Comparison of ENCODE assay signal across 1 cellular context in the genomic region with DNA sequence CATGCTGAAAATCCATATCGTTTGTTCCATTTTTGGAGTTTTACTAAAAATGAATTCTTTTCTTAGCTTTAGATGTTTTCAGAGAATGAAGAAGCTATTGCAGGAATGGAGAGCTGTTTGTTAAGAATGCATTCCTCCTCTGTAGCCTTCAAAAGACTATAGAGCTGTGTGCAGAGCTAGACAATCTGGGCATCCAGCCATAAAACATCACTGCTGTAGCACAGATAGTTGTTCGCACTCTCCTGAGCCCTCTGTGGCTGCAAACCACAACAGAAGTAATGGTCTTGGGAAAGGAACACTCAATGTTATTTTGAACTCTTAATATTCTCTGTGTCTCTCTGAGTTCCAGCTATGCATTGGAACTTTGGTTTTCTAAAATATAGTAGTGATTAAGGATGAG.
TF ChIP-seq lines count a peak whose summit lies in the region.

No MANE protein-coding gene starts in this region.

TF ChIP-seq in K562, 482 proteins besides CTCF, POLR2A, EP300 and RAD21 (continued from another document and continues in another):
- TF ChIP-seq RERE (CRISPR knock-in tag; IDR thresholded peaks at IDR 0.05; ENCODE audit: borderline replicate concordance): no peak
- TF ChIP-seq HDAC3 (IDR thresholded peaks at IDR 0.05; ENCODE audit: borderline replicate concordance, partially characterized antibody): no peak
- TF ChIP-seq KLF16 (IDR thresholded peaks at IDR 0.05): no peak
- no peak for TF ChIP-seq SLC30A9 (CRISPR knock-in tag; IDR thresholded peaks at IDR 0.05)
- peak; percentile 58; the same call in 1 of the 2 replicates for TF ChIP-seq DPF2 (IDR thresholded peaks at IDR 0.05)
- no peak for TF ChIP-seq ZNF274 (IDR thresholded peaks at IDR 0.05; ENCODE audit: borderline replicate concordance, low read depth, low read length)
- peak; percentile 29; the same call in 1 of the 2 replicates for TF ChIP-seq SMARCA4 (IDR thresholded peaks at IDR 0.05)
- TF ChIP-seq, protein P1, sequence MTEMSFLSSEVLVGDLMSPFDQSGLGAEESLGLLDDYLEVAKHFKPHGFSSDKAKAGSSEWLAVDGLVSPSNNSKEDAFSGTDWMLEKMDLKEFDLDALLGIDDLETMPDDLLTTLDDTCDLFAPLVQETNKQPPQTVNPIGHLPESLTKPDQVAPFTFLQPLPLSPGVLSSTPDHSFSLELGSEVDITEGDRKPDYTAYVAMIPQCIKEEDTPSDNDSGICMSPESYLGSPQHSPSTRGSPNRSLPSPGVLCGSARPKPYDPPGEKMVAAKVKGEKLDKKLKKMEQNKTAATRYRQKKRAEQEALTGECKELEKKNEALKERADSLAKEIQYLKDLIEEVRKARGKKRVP (CRISPR knock-in tag; IDR thresholded peaks at IDR 0.05): no peak
- TF ChIP-seq MLLT1 (IDR thresholded peaks at IDR 0.05): 0 out of 4 replicates have a peak, but pooled peaks of 1 of the 2 experiments have one; percentile 44
- TF ChIP-seq POLR2AphosphoS2 (IDR thresholded peaks at IDR 0.05; ENCODE audit: low read length): no peak
- TF ChIP-seq TAF7 (tag; IDR thresholded peaks at IDR 0.05): no peak
- no peak for TF ChIP-seq SUPT5H (IDR thresholded peaks at IDR 0.05)
- TF ChIP-seq, protein P2, sequence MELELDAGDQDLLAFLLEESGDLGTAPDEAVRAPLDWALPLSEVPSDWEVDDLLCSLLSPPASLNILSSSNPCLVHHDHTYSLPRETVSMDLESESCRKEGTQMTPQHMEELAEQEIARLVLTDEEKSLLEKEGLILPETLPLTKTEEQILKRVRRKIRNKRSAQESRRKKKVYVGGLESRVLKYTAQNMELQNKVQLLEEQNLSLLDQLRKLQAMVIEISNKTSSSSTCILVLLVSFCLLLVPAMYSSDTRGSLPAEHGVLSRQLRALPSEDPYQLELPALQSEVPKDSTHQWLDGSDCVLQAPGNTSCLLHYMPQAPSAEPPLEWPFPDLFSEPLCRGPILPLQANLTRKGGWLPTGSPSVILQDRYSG (tag; conservative IDR thresholded peaks at IDR 0.05; ENCODE audit: low read depth): no peak
- TF ChIP-seq U2AF2 (optimal IDR thresholded peaks at IDR 0.05; ENCODE audit: low read depth, low read length): no peak
- TF ChIP-seq SAP30 (IDR thresholded peaks at IDR 0.05; ENCODE audit: borderline replicate concordance, insufficient read depth, low read depth, low read length, poor library complexity, severe bottlenecking): no peak
- 0 out of 2 replicates have a peak, but pooled peaks have one; percentile 14 for TF ChIP-seq ATF7 (IDR thresholded peaks at IDR 0.05)
- TF ChIP-seq, protein P3, sequence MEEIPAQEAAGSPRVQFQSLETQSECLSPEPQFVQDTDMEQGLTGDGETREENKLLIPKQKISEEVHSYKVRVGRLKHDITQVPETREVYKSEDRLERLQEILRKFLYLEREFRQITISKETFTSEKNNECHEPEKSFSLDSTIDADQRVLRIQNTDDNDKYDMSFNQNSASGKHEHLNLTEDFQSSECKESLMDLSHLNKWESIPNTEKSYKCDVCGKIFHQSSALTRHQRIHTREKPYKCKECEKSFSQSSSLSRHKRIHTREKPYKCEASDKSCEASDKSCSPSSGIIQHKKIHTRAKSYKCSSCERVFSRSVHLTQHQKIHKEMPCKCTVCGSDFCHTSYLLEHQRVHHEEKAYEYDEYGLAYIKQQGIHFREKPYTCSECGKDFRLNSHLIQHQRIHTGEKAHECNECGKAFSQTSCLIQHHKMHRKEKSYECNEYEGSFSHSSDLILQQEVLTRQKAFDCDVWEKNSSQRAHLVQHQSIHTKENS (CRISPR knock-in tag; IDR thresholded peaks at IDR 0.05): no peak
- TF ChIP-seq HCFC1 (IDR thresholded peaks at IDR 0.05; ENCODE audit: low read depth, low read length): no peak
- no peak for TF ChIP-seq E2F3 (CRISPR knock-in tag; IDR thresholded peaks at IDR 0.05)
- no peak for TF ChIP-seq ETV5 (CRISPR knock-in tag; IDR thresholded peaks at IDR 0.05; ENCODE audit: low read depth)
- TF ChIP-seq, protein P4, sequence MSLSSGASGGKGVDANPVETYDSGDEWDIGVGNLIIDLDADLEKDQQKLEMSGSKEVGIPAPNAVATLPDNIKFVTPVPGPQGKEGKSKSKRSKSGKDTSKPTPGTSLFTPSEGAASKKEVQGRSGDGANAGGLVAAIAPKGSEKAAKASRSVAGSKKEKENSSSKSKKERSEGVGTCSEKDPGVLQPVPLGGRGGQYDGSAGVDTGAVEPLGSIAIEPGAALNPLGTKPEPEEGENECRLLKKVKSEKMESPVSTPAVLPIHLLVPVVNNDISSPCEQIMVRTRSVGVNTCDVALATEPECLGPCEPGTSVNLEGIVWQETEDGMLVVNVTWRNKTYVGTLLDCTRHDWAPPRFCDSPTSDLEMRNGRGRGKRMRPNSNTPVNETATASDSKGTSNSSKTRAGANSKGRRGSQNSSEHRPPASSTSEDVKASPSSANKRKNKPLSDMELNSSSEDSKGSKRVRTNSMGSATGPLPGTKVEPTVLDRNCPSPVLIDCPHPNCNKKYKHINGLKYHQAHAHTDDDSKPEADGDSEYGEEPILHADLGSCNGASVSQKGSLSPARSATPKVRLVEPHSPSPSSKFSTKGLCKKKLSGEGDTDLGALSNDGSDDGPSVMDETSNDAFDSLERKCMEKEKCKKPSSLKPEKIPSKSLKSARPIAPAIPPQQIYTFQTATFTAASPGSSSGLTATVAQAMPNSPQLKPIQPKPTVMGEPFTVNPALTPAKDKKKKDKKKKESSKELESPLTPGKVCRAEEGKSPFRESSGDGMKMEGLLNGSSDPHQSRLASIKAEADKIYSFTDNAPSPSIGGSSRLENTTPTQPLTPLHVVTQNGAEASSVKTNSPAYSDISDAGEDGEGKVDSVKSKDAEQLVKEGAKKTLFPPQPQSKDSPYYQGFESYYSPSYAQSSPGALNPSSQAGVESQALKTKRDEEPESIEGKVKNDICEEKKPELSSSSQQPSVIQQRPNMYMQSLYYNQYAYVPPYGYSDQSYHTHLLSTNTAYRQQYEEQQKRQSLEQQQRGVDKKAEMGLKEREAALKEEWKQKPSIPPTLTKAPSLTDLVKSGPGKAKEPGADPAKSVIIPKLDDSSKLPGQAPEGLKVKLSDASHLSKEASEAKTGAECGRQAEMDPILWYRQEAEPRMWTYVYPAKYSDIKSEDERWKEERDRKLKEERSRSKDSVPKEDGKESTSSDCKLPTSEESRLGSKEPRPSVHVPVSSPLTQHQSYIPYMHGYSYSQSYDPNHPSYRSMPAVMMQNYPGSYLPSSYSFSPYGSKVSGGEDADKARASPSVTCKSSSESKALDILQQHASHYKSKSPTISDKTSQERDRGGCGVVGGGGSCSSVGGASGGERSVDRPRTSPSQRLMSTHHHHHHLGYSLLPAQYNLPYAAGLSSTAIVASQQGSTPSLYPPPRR (CRISPR knock-in tag; IDR thresholded peaks at IDR 0.05; ENCODE audit: borderline replicate concordance): no peak
- no peak for TF ChIP-seq ZNF707 (CRISPR knock-in tag; conservative IDR thresholded peaks at IDR 0.05)
- peak; percentile 75 for TF ChIP-seq TEAD4 (IDR thresholded peaks at IDR 0.05; ENCODE audit: low read length)
- TF ChIP-seq TEAD4 (CRISPR knock-in tag; IDR thresholded peaks at IDR 0.05; ENCODE audit: borderline replicate concordance): no peak
- no peak for TF ChIP-seq ARHGAP35 (IDR thresholded peaks at IDR 0.05; ENCODE audit: partially characterized antibody)
- TF ChIP-seq ZFX (CRISPR knock-in tag; IDR thresholded peaks at IDR 0.05): no peak
- TF ChIP-seq EGR1 (conservative IDR thresholded peaks at IDR 0.05): no peak
- TF ChIP-seq PHF21A (IDR thresholded peaks at IDR 0.05; ENCODE audit: borderline replicate concordance, low read depth): no peak
- no peak for TF ChIP-seq ZNF253 (CRISPR knock-in tag; conservative IDR thresholded peaks at IDR 0.05)
- TF ChIP-seq EHMT2 (IDR thresholded peaks at IDR 0.05): no peak
- no peak for TF ChIP-seq FIP1L1 (IDR thresholded peaks at IDR 0.05; ENCODE audit: low read depth, low read length, poor library complexity, severe bottlenecking)
- no peak for TF ChIP-seq ZNF239 (CRISPR knock-in tag; IDR thresholded peaks at IDR 0.05)
- no peak for TF ChIP-seq SP2 (IDR thresholded peaks at IDR 0.05; ENCODE audit: extremely low read depth, low read depth, low read length, poor library complexity, severe bottlenecking)
- no peak for TF ChIP-seq ZBTB1 (CRISPR knock-in tag; IDR thresholded peaks at IDR 0.05; ENCODE audit: borderline replicate concordance, low read depth)
- TF ChIP-seq, protein P5, sequence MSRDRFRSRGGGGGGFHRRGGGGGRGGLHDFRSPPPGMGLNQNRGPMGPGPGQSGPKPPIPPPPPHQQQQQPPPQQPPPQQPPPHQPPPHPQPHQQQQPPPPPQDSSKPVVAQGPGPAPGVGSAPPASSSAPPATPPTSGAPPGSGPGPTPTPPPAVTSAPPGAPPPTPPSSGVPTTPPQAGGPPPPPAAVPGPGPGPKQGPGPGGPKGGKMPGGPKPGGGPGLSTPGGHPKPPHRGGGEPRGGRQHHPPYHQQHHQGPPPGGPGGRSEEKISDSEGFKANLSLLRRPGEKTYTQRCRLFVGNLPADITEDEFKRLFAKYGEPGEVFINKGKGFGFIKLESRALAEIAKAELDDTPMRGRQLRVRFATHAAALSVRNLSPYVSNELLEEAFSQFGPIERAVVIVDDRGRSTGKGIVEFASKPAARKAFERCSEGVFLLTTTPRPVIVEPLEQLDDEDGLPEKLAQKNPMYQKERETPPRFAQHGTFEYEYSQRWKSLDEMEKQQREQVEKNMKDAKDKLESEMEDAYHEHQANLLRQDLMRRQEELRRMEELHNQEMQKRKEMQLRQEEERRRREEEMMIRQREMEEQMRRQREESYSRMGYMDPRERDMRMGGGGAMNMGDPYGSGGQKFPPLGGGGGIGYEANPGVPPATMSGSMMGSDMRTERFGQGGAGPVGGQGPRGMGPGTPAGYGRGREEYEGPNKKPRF (IDR thresholded peaks at IDR 0.05; ENCODE audit: low read depth, low read length): no peak
- TF ChIP-seq ZNF174 (CRISPR knock-in tag; IDR thresholded peaks at IDR 0.05): no peak
- no peak for TF ChIP-seq PHB (CRISPR knock-in tag; IDR thresholded peaks at IDR 0.05)
- TF ChIP-seq NUFIP1 (IDR thresholded peaks at IDR 0.05; ENCODE audit: partially characterized antibody): no peak
- no peak for TF ChIP-seq ZNF695 (CRISPR knock-in tag; IDR thresholded peaks at IDR 0.05)
- no peak for TF ChIP-seq MEF2A (IDR thresholded peaks at IDR 0.05; ENCODE audit: control insufficient read depth, low read depth, low read length)
- TF ChIP-seq FOSL1 (tag; conservative IDR thresholded peaks at IDR 0.05): no peak
- TF ChIP-seq MTA2 (IDR thresholded peaks at IDR 0.05; ENCODE audit: low read depth): no peak
- no peak for TF ChIP-seq CBX8 (IDR thresholded peaks at IDR 0.05; ENCODE audit: borderline replicate concordance, extremely low read depth, low read depth, low read length, poor library complexity, severe bottlenecking)
- peak in 1 of 2 experiments; percentile 55; a peak in 1 of 4 replicates for TF ChIP-seq HDAC1 (IDR thresholded peaks at IDR 0.05)
- TF ChIP-seq NFYB (IDR thresholded peaks at IDR 0.05; ENCODE audit: extremely low read depth, insufficient read length): no peak
- no peak for TF ChIP-seq ZNF311 (CRISPR knock-in tag; IDR thresholded peaks at IDR 0.05)
- TF ChIP-seq SP1 (CRISPR knock-in tag; IDR thresholded peaks at IDR 0.05): no peak
- no peak for TF ChIP-seq TSC22D4 (tag; IDR thresholded peaks at IDR 0.05)
- no peak for TF ChIP-seq ZC3H8 (IDR thresholded peaks at IDR 0.05)
- no peak for TF ChIP-seq ZNF41 (CRISPR knock-in tag; conservative IDR thresholded peaks at IDR 0.05)
- TF ChIP-seq SOX6 (IDR thresholded peaks at IDR 0.05): peak; percentile 54; the same call in 1 of the 2 replicates
